In genomic region chr4:6195602-6196319, GRCh38 we compare ENCODE assay signal across 26 cellular contexts. TPM values are rescaled to one million over a fixed set of nuclear protein-coding genes. Genes with fewer than 3 reads are reported as not detected.
DNase-seq lines count a peak whose midpoint lies in the region; ATAC-seq and TF ChIP-seq lines count a peak whose summit lies in the region.
"Had no signal": no experiment of that assay in that cellular context is flagged by ENCODE, and none has a peak within 500 bp of the region (broad histone marks: within the 10 kb centered on the region; RNA-seq: fewer than 3 reads in every experiment).

No MANE protein-coding gene starts in this region.

- H3K18ac ChIP-seq in H9 (ENCODE audit: insufficient read length, low read depth, low read length), result no peak overlapping the region
- no peak overlapping the region for H3K18ac ChIP-seq in mesendoderm (ENCODE audit: low read length)

- no peak overlapping the region; a peak in 1 of 7 replicates for H3K27ac Mint-ChIP-seq in H9

- no peak overlapping the region for H4K8ac ChIP-seq in H9 (replicated peaks; ENCODE audit: insufficient read length, low read depth, low read length)
- H4K8ac ChIP-seq in mesendoderm (ENCODE audit: low read depth, low read length), result no peak overlapping the region

- WGBS in H9 (ENCODE audit: extremely low coverage, insufficient read length, low lambda C conversion rate), result no CpG with 5 or more reads among the region's 12 CpGs
- no CpG with 5 or more reads among the region's 12 CpGs for WGBS in mesendoderm (ENCODE audit: extremely low coverage, insufficient coverage, low lambda C conversion rate)

- H4K20me1 ChIP-seq in H9 (ENCODE audit: control insufficient read depth, insufficient read depth, insufficient read length), result no peaks in the 10 kb centered on the region
- no peaks in the 10 kb centered on the region for H4K20me1 ChIP-seq in PC-3 (ENCODE audit: low read length)

- H3K4me3 Mint-ChIP-seq in H9, result peak overlapping the region; percentile 15 to 54; a peak in 3 of 5 replicates
- H3K4me3 Mint-ChIP-seq: T-helper 1 cell treated with Interleukin-12 subunit alpha and Interleukin-12 subunit beta and Interleukin-4 antibody, amounts not matched to agents 30 μg/mL and 1 μg/mL, for 36 hours had no signal

- no peaks in the 10 kb centered on the region for H3F3A ChIP-seq in PC-3 (ENCODE audit: low read length, unreplicated experiment)

- no peak overlapping the region for H2BK20ac ChIP-seq in H9 (ENCODE audit: low read depth, low read length, poor library complexity, severe bottlenecking)

- TF ChIP-seq CTCF in H9 (conservative IDR thresholded peaks at IDR 0.05) (no peak), PC-3 (conservative IDR thresholded peaks at IDR 0.05; ENCODE audit: low read depth, low read length) (no peak), GM13977 (IDR thresholded peaks at IDR 0.05; ENCODE audit: extremely low read depth, insufficient read depth, missing control alignments) (no peak)

- H3K4ac ChIP-seq in H9 (ENCODE audit: low read depth, low read length) (no peak overlapping the region), mesendoderm (ENCODE audit: low read depth, low read length) (no peak overlapping the region)

- CTCF ChIA-PET in PC-3 (lab: Charles Lee), result no interaction called here

- no peak overlapping the region for H3K9ac ChIP-seq in H9 (ENCODE audit: extremely low read depth, insufficient read length, low read length)
- H3K9ac ChIP-seq in mesendoderm (ENCODE audit: low read length), result peak overlapping the region; percentile 6
- H3K9ac ChIP-seq in PC-3 (ENCODE audit: low read length), result no peak overlapping the region
- H3K9ac ChIP-seq: BLaER1 treated with 17β-estradiol and CSF1 and Interleukin-3, amounts not matched to agents 10 nM and 100 nM had no signal

- H3K79me2 ChIP-seq in H9 (ENCODE audit: insufficient read depth, low read length), result no peaks in the 10 kb centered on the region
- H3K79me2 ChIP-seq in mesendoderm (ENCODE audit: control insufficient read depth, insufficient read depth, low read length), result peaks cover 10% of the 10 kb centered on the region
- no peaks in the 10 kb centered on the region for H3K79me2 ChIP-seq in PC-3 (ENCODE audit: low read length)
- H3K79me2 ChIP-seq: hepatocyte had no signal

- H3K4me1 ChIP-seq in H9 (ENCODE audit: insufficient read depth, low read length) (peaks cover 8% of the 10 kb centered on the region; the same call in 1 of the 2 replicates), mesendoderm (ENCODE audit: control insufficient read depth, low read depth, low read length) (peaks cover 14% of the 10 kb centered on the region), PC-3 (ENCODE audit: insufficient read depth, low read length) (0 out of 2 replicates have a peak, but pooled peaks cover 1% of the 10 kb centered on the region)

- H3T11ph ChIP-seq in H9 (ENCODE audit: low read length), result no peak overlapping the region

- no peak overlapping the region for H4K91ac ChIP-seq in H9 (ENCODE audit: insufficient read length, low read depth, low read length)

- H2AFZ ChIP-seq in H9 (ENCODE audit: low read length) (no peak overlapping the region), PC-3 (ENCODE audit: low read length) (no peak overlapping the region)
- H2AFZ ChIP-seq: hepatocyte had no signal

- no peak overlapping the region for H2BK120ac ChIP-seq in H9 (ENCODE audit: low read depth, low read length, poor library complexity, severe bottlenecking)
- H2BK120ac ChIP-seq in mesendoderm (ENCODE audit: low read depth, low read length), result no peak overlapping the region

- H2BK15ac ChIP-seq in H9 (ENCODE audit: low read depth, low read length), result no peak overlapping the region
- no peak overlapping the region for H2BK15ac ChIP-seq in mesendoderm (replicated peaks; ENCODE audit: low read depth)

- H4K5ac ChIP-seq in H9 (ENCODE audit: insufficient read length, low read depth, low read length), result no peak overlapping the region
- no peak overlapping the region for H4K5ac ChIP-seq in mesendoderm (ENCODE audit: low read length)

- no peaks in the 10 kb centered on the region for H3K9me3 Mint-ChIP-seq in H9
- H3K9me3 Mint-ChIP-seq: T-helper 1 cell treated with Interleukin-12 subunit alpha and Interleukin-12 subunit beta and Interleukin-4 antibody, amounts not matched to agents 30 μg/mL and 1 μg/mL, for 36 hours had no signal

- H3K4me2 ChIP-seq in H9 (ENCODE audit: insufficient read depth, insufficient read length, low read length), result no peak overlapping the region
- H3K4me2 ChIP-seq in mesendoderm (ENCODE audit: low read length), result no peak overlapping the region
- H3K4me2 ChIP-seq in PC-3 (ENCODE audit: low read length), result no peak overlapping the region
- H3K4me2 ChIP-seq: BLaER1 treated with 17β-estradiol and CSF1 and Interleukin-3, amounts not matched to agents 10 nM and 100 nM; hepatocyte had no signal

- H3K4me1 Mint-ChIP-seq in H9, result peaks cover 41 to 43% of the 10 kb centered on the region in 2 experiments

- H2AK5ac ChIP-seq in H9 (ENCODE audit: insufficient read length, low read length), result no peak overlapping the region
- H2AK5ac ChIP-seq in mesendoderm (ENCODE audit: low read length), result no peak overlapping the region

- H3K79me1 ChIP-seq in H9 (ENCODE audit: insufficient read depth, low read depth, low read length, poor library complexity, severe bottlenecking) (no peaks in the 10 kb centered on the region), mesendoderm (ENCODE audit: low read length) (peaks cover 11% of the 10 kb centered on the region)

- H3K27ac ChIP-seq in H9 (ENCODE audit: insufficient read length, low read depth, low read length) (no peak overlapping the region), mesendoderm (ENCODE audit: low read depth, low read length) (no peak overlapping the region), PC-3 (ENCODE audit: low read length) (no peak overlapping the region)
- H3K27ac ChIP-seq: BLaER1 treated with 17β-estradiol and CSF1 and Interleukin-3, amounts not matched to agents 10 nM and 100 nM; hepatocyte had no signal

- H3K36me3 ChIP-seq in mesendoderm (ENCODE audit: control insufficient read depth, insufficient read depth, low read length) (no peaks in the 10 kb centered on the region), PC-3 (ENCODE audit: low read depth, low read length) (no peaks in the 10 kb centered on the region)
- H3K36me3 ChIP-seq: BLaER1 treated with 17β-estradiol and CSF1 and Interleukin-3, amounts not matched to agents 10 nM and 100 nM had no signal

- no peak overlapping the region for H3K14ac ChIP-seq in H9 (ENCODE audit: insufficient read depth, low read length)

- no peaks in the 10 kb centered on the region; a peak in 3 of 7 replicates for H3K36me3 Mint-ChIP-seq in H9 (ENCODE audit: insufficient read depth in 1 of 3, low read depth in 3 of 3)

- H3K56ac ChIP-seq in H9 (ENCODE audit: insufficient read length, low read depth, low read length) (no peak overlapping the region), mesendoderm (ENCODE audit: low read length) (peak overlapping the region; percentile 73)

- POLR2A ChIA-PET in PC-3 (lab: Charles Lee; ENCODE audit: unreplicated experiment), result no interaction called here

- DNase-seq in NCI-H82 (lab: John Stamatoyannopoulos, UW) (peak; percentile 12), NCI-H82 treated with DMSO at 0.1 percent for 48 hours (lab: John Stamatoyannopoulos, UW; ENCODE audit: unreplicated experiment) (no peak), H9 (no peak), NCI-H774 (lab: John Stamatoyannopoulos, UW) (peak; percentile 35), mesendoderm (no peak), PC-3 (no peak), GM13977 (ENCODE audit: low spot score) (no peak), ureter (ENCODE audit: low spot score) (no peak)
- DNase-seq: ACHN; activated CD4-positive, alpha-beta T cell treated with anti-CD3 and anti-CD28 coated beads, Interleukin-2, amount 50 U/mL, for 4 hours; activated naive CD4-positive, alpha-beta T cell treated with anti-CD3 and anti-CD28 coated beads, Interleukin-2, amount 50 U/mL, for 16 hours; activated T-cell treated with anti-CD3 and anti-CD28 coated beads, Interleukin-2, amount 50 U/mL, for 48 hours; aorta; foreskin fibroblast; MV-4-11; occipital lobe; retina; stimulated activated CD8-positive, alpha-beta memory T cell treated with anti-CD3 and anti-CD28 coated beads, Interleukin-4, amount 100 ng/mL, for 48 hours; substantia nigra had no signal

- no peak overlapping the region for H2BK5ac ChIP-seq in H9 (ENCODE audit: insufficient read length, low read length)
- no peak overlapping the region for H2BK5ac ChIP-seq in mesendoderm (ENCODE audit: low read length)

- no peaks in the 10 kb centered on the region for H3K9me3 ChIP-seq in H9 (ENCODE audit: control insufficient read depth, low read depth, low read length)
- H3K9me3 ChIP-seq in PC-3 (ENCODE audit: low read length), result no peaks in the 10 kb centered on the region
- H3K9me3 ChIP-seq: BLaER1 treated with 17β-estradiol and CSF1 and Interleukin-3, amounts not matched to agents 10 nM and 100 nM had no signal

- BruUV-seq in PC-3 (replicated peaks; lab: Mats Ljungman, UMichigan), result no TSS peak

- no peak overlapping the region for H3K4me3 ChIP-seq in mesendoderm (ENCODE audit: low read length)
- H3K4me3 ChIP-seq in PC-3 (ENCODE audit: low read length), result no peak overlapping the region
- H3K4me3 ChIP-seq: BLaER1 treated with 17β-estradiol and CSF1 and Interleukin-3, amounts not matched to agents 10 nM and 100 nM; hepatocyte; lung had no signal

- no peak for ATAC-seq in PC-3

- no peaks in the 10 kb centered on the region for H3K27me3 ChIP-seq in H9 (ENCODE audit: insufficient read depth, low read length)
- no peaks in the 10 kb centered on the region for H3K27me3 ChIP-seq in mesendoderm (ENCODE audit: insufficient read depth, low read length, poor library complexity)
- H3K27me3 ChIP-seq in PC-3 (ENCODE audit: low read length), result peaks cover 22% of the 10 kb centered on the region

- H3K23me2 ChIP-seq in H9 (ENCODE audit: insufficient read length, low read depth, low read length, poor library complexity, severe bottlenecking), result peaks cover 7% of the 10 kb centered on the region

- H3K23ac ChIP-seq in H9 (ENCODE audit: insufficient read length, low read depth, low read length) (no peak overlapping the region), mesendoderm (ENCODE audit: low read length) (no peak overlapping the region)

- no peaks in the 10 kb centered on the region for H3K9me2 ChIP-seq in PC-3 (replicated peaks; ENCODE audit: low read length)

- in situ Hi-C loops in GM13977 (cut with MboI; ENCODE audit: low pct_unique_long_range_greater_than_20kb, low sequenced_read_pairs, unreplicated experiment), result no loop called here

- peaks cover 28% of the 10 kb centered on the region for H3K27me3 Mint-ChIP-seq in H9 (ENCODE audit: low read depth)

- intact Hi-C loops in PC-3 (cut with micrococcal nuclease), result no loop called here

- no peak overlapping the region for H2BK12ac ChIP-seq in H9 (ENCODE audit: insufficient read length, low read depth, low read length)

RNA-seq across cellular contexts. Expression of gene JAKMIP1, which starts 4.6 kb away (rescaled TPM):
- total RNA-seq in H9 (2021), result 1.3 and 1.5 TPM in 2 replicates
- 3.5 TPM for polyA plus RNA-seq in mesendoderm (2013, experiment 1 of 2)
- 3.5 TPM for polyA plus RNA-seq in mesendoderm (2013, experiment 2 of 2)
- total RNA-seq in PC-3 (2014; rRNA removed), result 0.04 and 0.75 TPM in 2 replicates
- 0.29 TPM for total RNA-seq in ureter
- total RNA-seq: epithelial cell of proximal tubule, hepatocyte, kidney epithelial cell, SK-MEL-5 had no signal
- polyA plus RNA-seq: hepatocyte had no signal

Comparison
In these comparisons a context has a peak if more than half of its experiments do, and no peak if none do; other contexts are left out.
1. DNase-seq: peak in NCI-H82 (single experiment) and NCI-H774 (single experiment); none in NCI-H82 treated with DMSO at 0.1 percent for 48 hours (single experiment), H9 (single experiment), mesendoderm (single experiment), PC-3 (single experiment), GM13977 (single experiment) and ureter (single experiment).